ENCODE assay signal across 1 cellular context in the genomic region with DNA sequence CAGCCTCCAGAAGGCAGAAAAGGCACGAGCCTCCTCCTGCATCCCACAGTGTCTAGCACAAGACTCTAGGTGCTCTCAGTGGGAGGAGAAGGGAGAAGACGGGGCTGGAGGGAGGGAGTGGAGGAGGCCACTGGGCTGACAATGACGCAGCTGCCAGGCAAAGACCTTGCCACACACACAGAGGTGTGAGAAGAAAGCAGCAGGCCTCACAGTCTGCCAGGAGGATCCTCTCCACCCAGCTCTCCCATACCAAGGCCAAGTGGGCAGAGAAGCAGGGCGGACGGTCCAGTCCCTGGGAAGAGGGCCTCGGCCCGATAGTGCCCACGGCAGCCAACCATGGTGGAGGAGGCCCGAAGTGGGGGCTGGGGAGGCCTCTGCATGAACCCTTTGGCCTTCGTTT.
TF ChIP-seq lines count a peak whose summit lies in the region.

No MANE protein-coding gene starts in this region.

TF ChIP-seq in H1, 55 proteins besides CTCF, POLR2A, EP300 and RAD21:
- TF ChIP-seq TBP (IDR thresholded peaks at IDR 0.05; ENCODE audit: low read depth, low read length) (no peak), CTBP2 (IDR thresholded peaks at IDR 0.05; ENCODE audit: borderline replicate concordance, insufficient read depth, insufficient read length, low read length) (no peak), TEAD4 (IDR thresholded peaks at IDR 0.05; ENCODE audit: low read depth, low read length) (no peak), GTF2F1 (IDR thresholded peaks at IDR 0.05; ENCODE audit: borderline replicate concordance, low read depth, low read length) (no peak), KDM5A (IDR thresholded peaks at IDR 0.05; ENCODE audit: low read length) (no peak), CEBPB (IDR thresholded peaks at IDR 0.05; ENCODE audit: low read depth, low read length) (no peak)
- TF ChIP-seq, protein P1, sequence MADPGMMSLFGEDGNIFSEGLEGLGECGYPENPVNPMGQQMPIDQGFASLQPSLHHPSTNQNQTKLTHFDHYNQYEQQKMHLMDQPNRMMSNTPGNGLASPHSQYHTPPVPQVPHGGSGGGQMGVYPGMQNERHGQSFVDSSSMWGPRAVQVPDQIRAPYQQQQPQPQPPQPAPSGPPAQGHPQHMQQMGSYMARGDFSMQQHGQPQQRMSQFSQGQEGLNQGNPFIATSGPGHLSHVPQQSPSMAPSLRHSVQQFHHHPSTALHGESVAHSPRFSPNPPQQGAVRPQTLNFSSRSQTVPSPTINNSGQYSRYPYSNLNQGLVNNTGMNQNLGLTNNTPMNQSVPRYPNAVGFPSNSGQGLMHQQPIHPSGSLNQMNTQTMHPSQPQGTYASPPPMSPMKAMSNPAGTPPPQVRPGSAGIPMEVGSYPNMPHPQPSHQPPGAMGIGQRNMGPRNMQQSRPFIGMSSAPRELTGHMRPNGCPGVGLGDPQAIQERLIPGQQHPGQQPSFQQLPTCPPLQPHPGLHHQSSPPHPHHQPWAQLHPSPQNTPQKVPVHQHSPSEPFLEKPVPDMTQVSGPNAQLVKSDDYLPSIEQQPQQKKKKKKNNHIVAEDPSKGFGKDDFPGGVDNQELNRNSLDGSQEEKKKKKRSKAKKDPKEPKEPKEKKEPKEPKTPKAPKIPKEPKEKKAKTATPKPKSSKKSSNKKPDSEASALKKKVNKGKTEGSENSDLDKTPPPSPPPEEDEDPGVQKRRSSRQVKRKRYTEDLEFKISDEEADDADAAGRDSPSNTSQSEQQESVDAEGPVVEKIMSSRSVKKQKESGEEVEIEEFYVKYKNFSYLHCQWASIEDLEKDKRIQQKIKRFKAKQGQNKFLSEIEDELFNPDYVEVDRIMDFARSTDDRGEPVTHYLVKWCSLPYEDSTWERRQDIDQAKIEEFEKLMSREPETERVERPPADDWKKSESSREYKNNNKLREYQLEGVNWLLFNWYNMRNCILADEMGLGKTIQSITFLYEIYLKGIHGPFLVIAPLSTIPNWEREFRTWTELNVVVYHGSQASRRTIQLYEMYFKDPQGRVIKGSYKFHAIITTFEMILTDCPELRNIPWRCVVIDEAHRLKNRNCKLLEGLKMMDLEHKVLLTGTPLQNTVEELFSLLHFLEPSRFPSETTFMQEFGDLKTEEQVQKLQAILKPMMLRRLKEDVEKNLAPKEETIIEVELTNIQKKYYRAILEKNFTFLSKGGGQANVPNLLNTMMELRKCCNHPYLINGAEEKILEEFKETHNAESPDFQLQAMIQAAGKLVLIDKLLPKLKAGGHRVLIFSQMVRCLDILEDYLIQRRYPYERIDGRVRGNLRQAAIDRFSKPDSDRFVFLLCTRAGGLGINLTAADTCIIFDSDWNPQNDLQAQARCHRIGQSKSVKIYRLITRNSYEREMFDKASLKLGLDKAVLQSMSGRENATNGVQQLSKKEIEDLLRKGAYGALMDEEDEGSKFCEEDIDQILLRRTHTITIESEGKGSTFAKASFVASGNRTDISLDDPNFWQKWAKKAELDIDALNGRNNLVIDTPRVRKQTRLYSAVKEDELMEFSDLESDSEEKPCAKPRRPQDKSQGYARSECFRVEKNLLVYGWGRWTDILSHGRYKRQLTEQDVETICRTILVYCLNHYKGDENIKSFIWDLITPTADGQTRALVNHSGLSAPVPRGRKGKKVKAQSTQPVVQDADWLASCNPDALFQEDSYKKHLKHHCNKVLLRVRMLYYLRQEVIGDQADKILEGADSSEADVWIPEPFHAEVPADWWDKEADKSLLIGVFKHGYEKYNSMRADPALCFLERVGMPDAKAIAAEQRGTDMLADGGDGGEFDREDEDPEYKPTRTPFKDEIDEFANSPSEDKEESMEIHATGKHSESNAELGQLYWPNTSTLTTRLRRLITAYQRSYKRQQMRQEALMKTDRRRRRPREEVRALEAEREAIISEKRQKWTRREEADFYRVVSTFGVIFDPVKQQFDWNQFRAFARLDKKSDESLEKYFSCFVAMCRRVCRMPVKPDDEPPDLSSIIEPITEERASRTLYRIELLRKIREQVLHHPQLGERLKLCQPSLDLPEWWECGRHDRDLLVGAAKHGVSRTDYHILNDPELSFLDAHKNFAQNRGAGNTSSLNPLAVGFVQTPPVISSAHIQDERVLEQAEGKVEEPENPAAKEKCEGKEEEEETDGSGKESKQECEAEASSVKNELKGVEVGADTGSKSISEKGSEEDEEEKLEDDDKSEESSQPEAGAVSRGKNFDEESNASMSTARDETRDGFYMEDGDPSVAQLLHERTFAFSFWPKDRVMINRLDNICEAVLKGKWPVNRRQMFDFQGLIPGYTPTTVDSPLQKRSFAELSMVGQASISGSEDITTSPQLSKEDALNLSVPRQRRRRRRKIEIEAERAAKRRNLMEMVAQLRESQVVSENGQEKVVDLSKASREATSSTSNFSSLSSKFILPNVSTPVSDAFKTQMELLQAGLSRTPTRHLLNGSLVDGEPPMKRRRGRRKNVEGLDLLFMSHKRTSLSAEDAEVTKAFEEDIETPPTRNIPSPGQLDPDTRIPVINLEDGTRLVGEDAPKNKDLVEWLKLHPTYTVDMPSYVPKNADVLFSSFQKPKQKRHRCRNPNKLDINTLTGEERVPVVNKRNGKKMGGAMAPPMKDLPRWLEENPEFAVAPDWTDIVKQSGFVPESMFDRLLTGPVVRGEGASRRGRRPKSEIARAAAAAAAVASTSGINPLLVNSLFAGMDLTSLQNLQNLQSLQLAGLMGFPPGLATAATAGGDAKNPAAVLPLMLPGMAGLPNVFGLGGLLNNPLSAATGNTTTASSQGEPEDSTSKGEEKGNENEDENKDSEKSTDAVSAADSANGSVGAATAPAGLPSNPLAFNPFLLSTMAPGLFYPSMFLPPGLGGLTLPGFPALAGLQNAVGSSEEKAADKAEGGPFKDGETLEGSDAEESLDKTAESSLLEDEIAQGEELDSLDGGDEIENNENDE (IDR thresholded peaks at IDR 0.05; ENCODE audit: insufficient replicate concordance, low read length) = no peak
